11 cellular contexts compared by ENCODE assay signal in genomic region chr2:143132360-143132759, GRCh38. TPM values are rescaled to one million over a fixed set of nuclear protein-coding genes. Genes with fewer than 3 reads are reported as not detected.
DNase-seq lines count a peak whose midpoint lies in the region; ATAC-seq and TF ChIP-seq lines count a peak whose summit lies in the region.
"Had no signal": no experiment of that assay in that cellular context is flagged by ENCODE, and none has a peak within 500 bp of the region (broad histone marks: within the 10 kb centered on the region; RNA-seq: fewer than 3 reads in every experiment).

No MANE protein-coding gene starts in this region.

- peaks cover 3% of the 10 kb centered on the region for H3K9me3 Mint-ChIP-seq in activated T-cell treated with anti-CD3 and anti-CD28 coated beads, Interleukin-2, amount 50 U/mL, for 4 hours
- H3K9me3 Mint-ChIP-seq in activated CD8-positive, alpha-beta T cell treated with anti-CD3 and anti-CD28 coated beads for 36 hours = peaks cover 3% of the 10 kb centered on the region

- H3K27ac Mint-ChIP-seq in activated CD8-positive, alpha-beta T cell treated with anti-CD3 and anti-CD28 coated beads for 36 hours = peak overlapping the region; percentile 87

- TF ChIP-seq CTCF in activated CD8-positive, alpha-beta T cell treated with anti-CD3 and anti-CD28 coated beads for 36 hours (IDR thresholded peaks at IDR 0.05) = no peak

- no peak for DNase-seq in activated T-cell treated with anti-CD3 and anti-CD28 coated beads, Interleukin-2, amount 50 U/mL, for 4 hours
- DNase-seq in activated T-cell treated with anti-CD3 and anti-CD28 coated beads for 4 hours (no peak), NCI-H128 (lab: John Stamatoyannopoulos, UW; ENCODE audit: unreplicated experiment) (no peak)
- DNase-seq in activated CD8-positive, alpha-beta T cell treated with anti-CD3 and anti-CD28 coated beads for 36 hours = peak; percentile 61
- DNase-seq in stimulated activated naive CD8-positive, alpha-beta T cell treated with anti-CD3 and anti-CD28 coated beads, Interleukin-15, Interleukin-2, amounts not matched to agents 100 U/mL and 50 U/mL, for 24 hours = peak; percentile 41
- DNase-seq: foreskin melanocyte, mucosa of descending colon, T-helper 9 cell had no signal

- POLR2A ChIA-PET in activated CD8-positive, alpha-beta T cell treated with anti-CD3 and anti-CD28 coated beads for 36 hours (lab: Charles Lee) = interaction anchor here (1.0 to 2.4 kb wide), 5 partner anchors 8 to 29 kb away, joined by 3 to 12 read pairs (median 11); no protein-coding TSS in a partner anchor

- H3K4me1 Mint-ChIP-seq in activated T-cell treated with anti-CD3 and anti-CD28 coated beads, Interleukin-2, amount 50 U/mL, for 4 hours (ENCODE audit: low read depth) = peaks cover 74% of the 10 kb centered on the region
- peaks cover 53% of the 10 kb centered on the region for H3K4me1 Mint-ChIP-seq in activated CD8-positive, alpha-beta T cell treated with anti-CD3 and anti-CD28 coated beads for 36 hours (ENCODE audit: low read depth)

- no peaks in the 10 kb centered on the region for H3K27me3 Mint-ChIP-seq in activated T-cell treated with anti-CD3 and anti-CD28 coated beads, Interleukin-2, amount 50 U/mL, for 4 hours (ENCODE audit: low read depth)
- no peaks in the 10 kb centered on the region for H3K27me3 Mint-ChIP-seq in activated CD8-positive, alpha-beta T cell treated with anti-CD3 and anti-CD28 coated beads for 36 hours

- ATAC-seq in activated T-cell treated with anti-CD3 and anti-CD28 coated beads, Interleukin-2, amount 50 U/mL, for 4 hours = peak; percentile 46 to 55
- peak; percentile 29 for ATAC-seq in HG03469 (IDR thresholded peaks at IDR 0.05; ENCODE audit: unreplicated experiment)
- ATAC-seq in activated CD8-positive, alpha-beta T cell treated with anti-CD3 and anti-CD28 coated beads for 36 hours = peak; percentile 43
- peak; percentile 54 for ATAC-seq in stimulated activated naive CD8-positive, alpha-beta T cell treated with anti-CD3 and anti-CD28 coated beads, Interleukin-15, Interleukin-2, amounts not matched to agents 100 U/mL and 50 U/mL, for 24 hours
- ATAC-seq in GM21528 (IDR thresholded peaks at IDR 0.05; ENCODE audit: low FRiP score, unreplicated experiment) = no peak
- ATAC-seq in HG03045 (IDR thresholded peaks at IDR 0.05; ENCODE audit: unreplicated experiment) = no peak
- ATAC-seq: mucosa of descending colon had no signal

- intact Hi-C loops in activated CD8-positive, alpha-beta T cell treated with anti-CD3 and anti-CD28 coated beads for 36 hours (cut with micrococcal nuclease) = no loop called here

- peaks cover 14% of the 10 kb centered on the region for H3K36me3 Mint-ChIP-seq in activated T-cell treated with anti-CD3 and anti-CD28 coated beads, Interleukin-2, amount 50 U/mL, for 4 hours (ENCODE audit: insufficient read depth)
- peaks cover 35% of the 10 kb centered on the region for H3K36me3 Mint-ChIP-seq in activated CD8-positive, alpha-beta T cell treated with anti-CD3 and anti-CD28 coated beads for 36 hours (ENCODE audit: low read depth)

- peak overlapping the region; percentile 10 for H3K4me3 Mint-ChIP-seq in activated T-cell treated with anti-CD3 and anti-CD28 coated beads, Interleukin-2, amount 50 U/mL, for 4 hours
- H3K4me3 Mint-ChIP-seq in activated CD8-positive, alpha-beta T cell treated with anti-CD3 and anti-CD28 coated beads for 36 hours = peak overlapping the region; percentile 81

- CTCF ChIA-PET in activated CD8-positive, alpha-beta T cell treated with anti-CD3 and anti-CD28 coated beads for 36 hours (lab: Charles Lee) = interaction anchor here (0.9 to 5.5 kb wide), 8 partner anchors 13 to 126 kb away, joined by 3 to 30 read pairs (median 6); no protein-coding TSS in a partner anchor

RNA-seq across cellular contexts. Expression of gene ARHGAP15, which starts 3.1 kb away (rescaled TPM):
- total RNA-seq in activated T-cell treated with anti-CD3 and anti-CD28 coated beads, Interleukin-2, amount 50 U/mL, for 4 hours = 10 to 100 TPM; 16.3 to 26.5 (median 25.6) TPM
- 10 to 100 TPM; 71.3 to 72.8 TPM for total RNA-seq in activated CD8-positive, alpha-beta T cell treated with anti-CD3 and anti-CD28 coated beads for 36 hours

Comparison
In these comparisons a context has a peak if more than half of its experiments do, and no peak if none do; other contexts are left out.
1. ATAC-seq: peak in activated T-cell treated with anti-CD3 and anti-CD28 coated beads, Interleukin-2, amount 50 U/mL, for 4 hours (2 of 2), HG03469 (single experiment), activated CD8-positive, alpha-beta T cell treated with anti-CD3 and anti-CD28 coated beads for 36 hours (single experiment) and stimulated activated naive CD8-positive, alpha-beta T cell treated with anti-CD3 and anti-CD28 coated beads, Interleukin-15, Interleukin-2, amounts not matched to agents 100 U/mL and 50 U/mL, for 24 hours (single experiment); none in GM21528 (single experiment) and HG03045 (single experiment).
2. DNase-seq: peak in activated CD8-positive, alpha-beta T cell treated with anti-CD3 and anti-CD28 coated beads for 36 hours (single experiment) and stimulated activated naive CD8-positive, alpha-beta T cell treated with anti-CD3 and anti-CD28 coated beads, Interleukin-15, Interleukin-2, amounts not matched to agents 100 U/mL and 50 U/mL, for 24 hours (single experiment); none in activated T-cell treated with anti-CD3 and anti-CD28 coated beads, Interleukin-2, amount 50 U/mL, for 4 hours (single experiment), activated T-cell treated with anti-CD3 and anti-CD28 coated beads for 4 hours (single experiment) and NCI-H128 (single experiment).